In the genomic region with DNA sequence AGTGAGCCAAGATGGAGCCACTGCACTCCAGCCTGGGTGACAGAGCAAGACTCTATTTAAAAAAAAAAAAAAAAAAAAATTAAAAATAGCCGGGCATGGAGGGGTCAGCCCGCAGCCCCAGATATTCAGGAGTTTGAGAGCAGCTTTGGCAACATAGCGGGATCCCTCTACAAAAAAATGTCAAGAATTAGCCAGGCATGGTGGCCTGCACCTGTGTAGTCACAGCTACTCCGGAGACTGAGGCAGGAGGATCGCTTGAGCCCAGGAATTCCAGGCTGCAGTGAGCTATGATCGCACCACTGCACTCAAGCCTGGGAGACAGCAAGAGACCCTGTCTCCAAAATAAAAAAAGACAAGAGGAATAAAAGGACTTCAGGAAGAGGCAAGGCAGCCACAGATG, we compare ENCODE assay signal across 17 cellular contexts. TPM values are rescaled to one million over a fixed set of nuclear protein-coding genes. Genes with fewer than 3 reads are reported as not detected.
A peak's percentile ranks its signal among the peaks of the same experiment; 100 is the strongest.
DNase-seq lines count a peak whose midpoint lies in the region; ATAC-seq, FAIRE-seq and TF ChIP-seq lines count a peak whose summit lies in the region.
"Had no signal": no experiment of that assay in that cellular context is flagged by ENCODE, and none has a peak within 500 bp of the region (broad histone marks: within the 10 kb centered on the region; RNA-seq: fewer than 3 reads in every experiment).

No MANE protein-coding gene starts in this region.

- H3K4me3 ChIP-seq in body of pancreas = peak overlapping the region in 1 of 2 donors; percentile 73
- H3K4me3 ChIP-seq in iPS-11a (ENCODE audit: low read depth, low read length) = peak overlapping the region; percentile 77
- peak overlapping the region; percentile 35 to 70 (median 62) for H3K4me3 ChIP-seq in pancreas
- H3K4me3 ChIP-seq: BLaER1 treated with 17β-estradiol and CSF1 and Interleukin-3, amounts not matched to agents 10 nM and 100 nM; K562; right lobe of liver; thoracic aorta had no signal

- H3K36me3 ChIP-seq in body of pancreas (replicated peaks in 1 of 2; ENCODE audit: insufficient read depth in 1 of 2, low read depth in 2 of 2) (peaks cover 0 to 3% of the 10 kb centered on the region in 2 donors), pancreas (no peaks in the 10 kb centered on the region)
- H3K36me3 ChIP-seq: BLaER1 treated with 17β-estradiol and CSF1 and Interleukin-3, amounts not matched to agents 10 nM and 100 nM; right lobe of liver; thoracic aorta had no signal

- DNase-seq in body of pancreas (no peak), pancreas (no peak), SW480 (ENCODE audit: low spot score) (no peak)
- no peak for DNase-seq in stimulated activated naive CD8-positive, alpha-beta T cell treated with anti-CD3 and anti-CD28 coated beads, Interleukin-15, Interleukin-2, amounts not matched to agents 100 U/mL and 50 U/mL, for 24 hours
- DNase-seq: activated CD4-positive, alpha-beta memory T cell treated with anti-CD3 and anti-CD28 coated beads for 36 hours; activated T-cell treated with anti-CD3 and anti-CD28 coated beads, Interleukin-2, amount 50 U/mL, for 48 hours; caudate nucleus; effector CD8-positive, alpha-beta T cell; right lobe of liver had no signal

- peak; percentile 27 for ATAC-seq in body of pancreas
- ATAC-seq in pancreas = peak; percentile 18 to 48 (median 28)
- no peak for ATAC-seq in stimulated activated naive CD8-positive, alpha-beta T cell treated with anti-CD3 and anti-CD28 coated beads, Interleukin-15, Interleukin-2, amounts not matched to agents 100 U/mL and 50 U/mL, for 24 hours
- no peak for ATAC-seq in HG02588 (IDR thresholded peaks at IDR 0.05; ENCODE audit: unreplicated experiment)
- no peak for ATAC-seq in GM19467 (IDR thresholded peaks at IDR 0.05; ENCODE audit: unreplicated experiment)
- ATAC-seq: K562, right lobe of liver had no signal

- H3K4me1 ChIP-seq in body of pancreas (peaks cover 14% of the 10 kb centered on the region), pancreas (no peaks in the 10 kb centered on the region)
- H3K4me1 ChIP-seq: right lobe of liver had no signal

- intact Hi-C loops in body of pancreas (cut with DNase I) = no loop called here
- intact Hi-C loops in pancreas (cut with DNase I) = no loop called here

- no peak for FAIRE-seq in pancreas (lab: Jason Lieb, UNC)
- FAIRE-seq: K562 had no signal

- H3K27me3 ChIP-seq in body of pancreas (no peaks in the 10 kb centered on the region), pancreas (no peaks in the 10 kb centered on the region)
- H3K27me3 ChIP-seq: BLaER1 treated with 17β-estradiol and CSF1 and Interleukin-3, amounts not matched to agents 10 nM and 100 nM; right lobe of liver had no signal

- no peaks in the 10 kb centered on the region for H3K9me3 ChIP-seq in body of pancreas
- H3K9me3 ChIP-seq in pancreas = no peaks in the 10 kb centered on the region
- H3K9me3 ChIP-seq: BLaER1 treated with 17β-estradiol and CSF1 and Interleukin-3, amounts not matched to agents 10 nM and 100 nM; right lobe of liver; thoracic aorta had no signal

- 29 to 32% methylated on average over 6 of the region's 6 CpGs for WGBS in body of pancreas, 2 donors
- WGBS in pancreas, 2 donors = 19 to 24% methylated on average over 6 of the region's 6 CpGs

- TF ChIP-seq POLR2A in body of pancreas (IDR thresholded peaks at IDR 0.05) = no peak

- H3K27ac ChIP-seq in C4-2B (peak overlapping the region; percentile 84), body of pancreas (peak overlapping the region in 3 of 4 donors; percentile 28 to 70 (median 66)), pancreas (no peak overlapping the region)
- H3K27ac ChIP-seq: right lobe of liver, thoracic aorta had no signal

- TF ChIP-seq CTCF in C4-2B (conservative IDR thresholded peaks at IDR 0.05) (no peak), body of pancreas (IDR thresholded peaks at IDR 0.05) (no peak), pancreas (IDR thresholded peaks at IDR 0.05) (no peak)

RNA-seq across cellular contexts. Expression of a gene that starts 0.7 kb away (rescaled TPM):
- total RNA-seq in body of pancreas (10 to 100 TPM; 25.7 to 30.6 TPM), pancreas (10 to 100 TPM; 32.2 to 48.6 (median 39.7) TPM)
- polyA plus RNA-seq in pancreas = 10 to 100 TPM; 55.3 to 57.6 TPM
- total RNA-seq: activated CD4-positive, alpha-beta memory T cell treated with anti-CD3 and anti-CD28 coated beads for 36 hours; neural crest cell had no signal

RNA-seq across cellular contexts. Expression of a gene that starts 17.6 kb away (rescaled TPM):
- total RNA-seq in body of pancreas (1 to 10 TPM; 2.6 to 4.9 TPM), pancreas (1 to 10 TPM; 1.4 to 3.3 (median 2.1) TPM)
- polyA plus RNA-seq in pancreas = 1 to 10 TPM; 3.8 to 9.1 TPM

RNA-seq across cellular contexts. Expression of a gene that starts 20.6 kb away (rescaled TPM):
- total RNA-seq in body of pancreas = 10 to 100 TPM; 24.1 to 28.8 TPM
- 10 to 100 TPM in 4 of 6 donors, 1 to 10 TPM in 2; 8.0 to 15.8 (median 13.5) TPM for total RNA-seq in pancreas
- polyA plus RNA-seq in pancreas = 10 to 100 TPM; 34.7 to 41.8 TPM

RNA-seq across cellular contexts. Expression of a gene that starts 39.0 kb away (rescaled TPM):
- total RNA-seq in body of pancreas (10 to 100 TPM; 47.5 to 56.4 TPM), pancreas (10 to 100 TPM; 32.7 to 69.0 (median 48.4) TPM)
- polyA plus RNA-seq in pancreas = 10 to 100 TPM; 42.8 to 61.5 TPM

RNA-seq across cellular contexts. Expression of a gene that starts 42.7 kb away (rescaled TPM):
- total RNA-seq in body of pancreas (10 to 100 TPM; 20.4 to 23.3 TPM), pancreas (10 to 100 TPM; 12.9 to 26.9 (median 20.5) TPM)
- 10 to 100 TPM; 35.2 to 62.1 TPM for polyA plus RNA-seq in pancreas

Comparison
In these comparisons a context has a peak if more than half of its experiments do, and no peak if none do; other contexts are left out.
1. H3K27ac ChIP-seq: peak in C4-2B (single experiment) and body of pancreas (3 of 4); none in pancreas (0 of 4).
2. ATAC-seq: peak in body of pancreas (single experiment) and pancreas (4 of 4); none in stimulated activated naive CD8-positive, alpha-beta T cell treated with anti-CD3 and anti-CD28 coated beads, Interleukin-15, Interleukin-2, amounts not matched to agents 100 U/mL and 50 U/mL, for 24 hours (single experiment), HG02588 (single experiment) and GM19467 (single experiment).